In the genomic region with DNA sequence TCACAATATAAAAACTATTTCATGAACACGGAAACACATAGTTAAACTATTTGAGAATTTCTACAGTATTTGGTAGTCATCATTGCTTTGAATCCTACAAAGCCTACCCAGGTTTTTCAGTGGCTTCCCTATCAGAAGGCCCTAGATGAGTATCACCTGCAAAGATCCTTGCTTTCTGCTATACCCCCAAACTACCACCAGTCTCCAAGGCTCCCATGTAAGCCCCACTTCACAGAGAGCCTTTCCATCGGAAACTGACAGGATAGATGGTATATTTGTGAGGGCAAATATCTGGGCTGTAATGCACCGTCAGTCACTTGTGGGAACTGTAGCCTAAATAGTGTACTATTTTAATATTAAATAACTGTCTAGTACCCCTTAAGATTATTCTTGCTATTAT, we compare ENCODE assay signal across 14 cellular contexts.
"Had no signal": no experiment of that assay in that cellular context is flagged by ENCODE, and none has a peak within 500 bp of the region (broad histone marks: within the 10 kb centered on the region; RNA-seq: fewer than 3 reads in every experiment).

No MANE protein-coding gene starts in this region.

- ATAC-seq: left lung; natural killer cell treated with Interleukin-12 subunit alpha and Interleukin-12 subunit beta and Interleukin-15 and Interleukin-18, amount 100 ng/mL, for 72 hours had no signal

- H3K27ac Mint-ChIP-seq: activated CD4-positive, alpha-beta memory T cell treated with anti-CD3 and anti-CD28 coated beads for 36 hours; activated naive CD8-positive, alpha-beta T cell treated with anti-CD3 and anti-CD28 coated beads for 36 hours; natural killer cell treated with Interleukin-12 subunit alpha and Interleukin-12 subunit beta and Interleukin-15 and Interleukin-18, amount 100 ng/mL, for 72 hours had no signal

- H3K27ac ChIP-seq: dorsolateral prefrontal cortex, esophagus squamous epithelium, left lung had no signal

- H3K4me1 ChIP-seq: esophagus squamous epithelium, left lung had no signal

- H3K36me3 Mint-ChIP-seq: activated CD4-positive, alpha-beta memory T cell treated with anti-CD3 and anti-CD28 coated beads for 36 hours; activated naive CD8-positive, alpha-beta T cell treated with anti-CD3 and anti-CD28 coated beads for 36 hours; natural killer cell treated with Interleukin-12 subunit alpha and Interleukin-12 subunit beta and Interleukin-15 and Interleukin-18, amount 100 ng/mL, for 72 hours had no signal

- H3K4me1 Mint-ChIP-seq: activated naive CD8-positive, alpha-beta T cell treated with anti-CD3 and anti-CD28 coated beads for 36 hours had no signal

- H3K4me3 Mint-ChIP-seq: activated CD4-positive, alpha-beta memory T cell treated with anti-CD3 and anti-CD28 coated beads for 36 hours; activated naive CD8-positive, alpha-beta T cell treated with anti-CD3 and anti-CD28 coated beads for 36 hours; natural killer cell treated with Interleukin-12 subunit alpha and Interleukin-12 subunit beta and Interleukin-15 and Interleukin-18, amount 100 ng/mL, for 72 hours had no signal

- DNase-seq: activated CD4-positive, alpha-beta memory T cell treated with anti-CD3 and anti-CD28 coated beads for 36 hours; activated CD4-positive, CD25-positive, alpha-beta regulatory T cell treated with anti-CD3 and anti-CD28 coated beads, Interleukin-2, amount 50 U/mL, for 72 hours; activated gamma-delta T cell treated with Interleukin-2 at 50 U/mL for 16 hours; activated naive CD8-positive, alpha-beta T cell treated with anti-CD3 and anti-CD28 coated beads for 36 hours; activated T-cell treated with anti-CD3 and anti-CD28 coated beads, Interleukin-2, amount 50 U/mL, for 48 hours; dorsolateral prefrontal cortex; esophagus squamous epithelium; foreskin fibroblast; glutamatergic neuron; left lung; stimulated activated CD4-positive, alpha-beta T cell treated with anti-CD3 and anti-CD28 coated beads, Interleukin-12 subunit alpha, Interleukin-12 subunit beta, amount 100 ng/mL, for 4 hours; stimulated activated naive CD4-positive, alpha-beta T cell treated with Interleukin-2 at 50 U/mL for 16 hours; trophoblast cell had no signal

- H3K27me3 ChIP-seq: dorsolateral prefrontal cortex, esophagus squamous epithelium, left lung had no signal

- H3K27me3 Mint-ChIP-seq: activated CD4-positive, alpha-beta memory T cell treated with anti-CD3 and anti-CD28 coated beads for 36 hours; activated naive CD8-positive, alpha-beta T cell treated with anti-CD3 and anti-CD28 coated beads for 36 hours; natural killer cell treated with Interleukin-12 subunit alpha and Interleukin-12 subunit beta and Interleukin-15 and Interleukin-18, amount 100 ng/mL, for 72 hours had no signal

- H3K9me3 ChIP-seq: esophagus squamous epithelium, left lung had no signal

- H3K36me3 ChIP-seq: esophagus squamous epithelium, left lung had no signal

- H3K4me3 ChIP-seq: dorsolateral prefrontal cortex, esophagus squamous epithelium, left lung had no signal
